ENCODE assay signal across 10 cellular contexts in the genomic region with DNA sequence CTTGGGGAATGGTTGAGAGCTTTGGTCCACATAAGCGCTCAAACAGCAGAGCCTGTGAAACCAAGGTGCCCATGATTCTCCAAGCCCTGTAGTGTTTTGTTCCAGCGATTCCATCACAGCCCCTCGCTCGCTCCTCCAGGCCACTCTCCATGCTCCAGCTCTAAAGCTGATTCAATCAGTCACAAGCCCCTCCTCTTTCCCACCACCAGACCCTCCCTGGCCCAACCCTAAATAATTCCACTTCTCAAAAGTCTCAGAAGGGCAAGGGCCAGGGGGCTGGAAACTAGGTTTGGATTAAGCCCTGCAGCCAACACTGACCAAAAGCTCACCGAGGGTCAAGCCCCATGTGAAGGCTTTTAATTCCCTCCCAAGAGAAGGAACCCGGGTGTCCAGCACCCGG. TPM values are rescaled to one million over a fixed set of nuclear protein-coding genes. Genes with fewer than 3 reads are reported as not detected.
DNase-seq lines count a peak whose midpoint lies in the region; ATAC-seq, FAIRE-seq and TF ChIP-seq lines count a peak whose summit lies in the region.
"Had no signal": no experiment of that assay in that cellular context is flagged by ENCODE, and none has a peak within 500 bp of the region (broad histone marks: within the 10 kb centered on the region; RNA-seq: fewer than 3 reads in every experiment).

No MANE protein-coding gene starts in this region.

- peak overlapping the region; percentile 80 to 95 (median 87) for H3K27ac Mint-ChIP-seq in CD14-positive monocyte
- peak overlapping the region in 5 of 6 donors; percentile 80 to 96 (median 91) for H3K27ac Mint-ChIP-seq in naive B cell

- H3K9me3 ChIP-seq in HUES6 (ENCODE audit: control insufficient read depth, insufficient read depth, low read depth, low read length), result no peaks in the 10 kb centered on the region

- H3K36me3 ChIP-seq in HUES6 (ENCODE audit: control insufficient read depth, insufficient read depth, low read length), result peaks cover 35% of the 10 kb centered on the region
- H3K36me3 ChIP-seq in bronchial epithelial cell (ENCODE audit: control insufficient read depth, insufficient read depth, low read length), result peaks cover 14% of the 10 kb centered on the region

- FAIRE-seq in bronchial epithelial cell (lab: Jason Lieb, UNC), result no peak
- FAIRE-seq: colon, H54 had no signal

- intact Hi-C loops in CD14-positive monocyte (cut with micrococcal nuclease), result loop anchor here in 1 of 2 donors (1.0 to 5.0 kb wide), 2 partner anchors 17 to 103 kb away; partner anchors contain the start of genes BLOC1S3 and TRAPPC6A

- DNase-seq in CD14-positive monocyte (ENCODE audit: low spot score), result no peak
- no peak for DNase-seq in bronchial epithelial cell (ENCODE audit: low read depth)
- DNase-seq in naive B cell, result no peak
- DNase-seq in SHP77 (lab: John Stamatoyannopoulos, UW), result no peak
- no peak for DNase-seq in anterior cingulate cortex (lab: John Stamatoyannopoulos, UW)

- H3K36me3 Mint-ChIP-seq in CD14-positive monocyte (peaks cover 24 to 38% of the 10 kb centered on the region in 2 donors), naive B cell (no peaks in the 10 kb centered on the region)

- H3K27ac ChIP-seq in HUES6 (ENCODE audit: low read depth, low read length), result no peak overlapping the region

- no peak for ATAC-seq in naive B cell (ENCODE audit: low read depth in 2 of 2)
- no peak for ATAC-seq in GM19463 (IDR thresholded peaks at IDR 0.05; ENCODE audit: unreplicated experiment)
- ATAC-seq in SK-N-SH treated with all-trans-retinoic acid at 6 μM for 48 hours, result no peak

- no peaks in the 10 kb centered on the region for H3K9me3 Mint-ChIP-seq in CD14-positive monocyte
- H3K9me3 Mint-ChIP-seq in naive B cell, result no peaks in the 10 kb centered on the region

- TF ChIP-seq CTCF in CD14-positive monocyte (IDR thresholded peaks at IDR 0.05), result no peak
- no peak for TF ChIP-seq CTCF in bronchial epithelial cell (IDR thresholded peaks at IDR 0.05; ENCODE audit: insufficient read depth, low read length, severe bottlenecking)

- H3K4me3 Mint-ChIP-seq in CD14-positive monocyte (peak overlapping the region; percentile 66 to 77), naive B cell (peak overlapping the region; percentile 89 to 98 (median 95))

- H3K9ac ChIP-seq in HUES6 (ENCODE audit: low read length), result peak overlapping the region; percentile 56

- H3K4me1 Mint-ChIP-seq in CD14-positive monocyte (peaks cover 39% of the 10 kb centered on the region), naive B cell (peaks cover 31 to 56% (median 42%) of the 10 kb centered on the region in 3 donors)

- H3K27me3 Mint-ChIP-seq in CD14-positive monocyte (ENCODE audit: low read depth in 3 of 3) (no peaks in the 10 kb centered on the region), naive B cell (no peaks in the 10 kb centered on the region)

- peaks cover 28% of the 10 kb centered on the region for H3K4me1 ChIP-seq in HUES6 (ENCODE audit: control insufficient read depth, insufficient read depth, low read length)

- H3K4me3 ChIP-seq in HUES6 (ENCODE audit: low read depth, low read length), result peak overlapping the region; percentile 78
- H3K4me3 ChIP-seq in bronchial epithelial cell (ENCODE audit: low read depth, low read length), result peak overlapping the region; percentile 84

- H3K27me3 ChIP-seq in HUES6 (ENCODE audit: control insufficient read depth, insufficient read depth, low read length) (no peaks in the 10 kb centered on the region), bronchial epithelial cell (ENCODE audit: control insufficient read depth, insufficient read depth, low read length) (no peaks in the 10 kb centered on the region)

TF ChIP-seq in SK-N-SH treated with all-trans-retinoic acid at 6 μM for 48 hours, 23 proteins besides CTCF, POLR2A, EP300 and RAD21:
- TF ChIP-seq ZNF70 (CRISPR knock-in tag; IDR thresholded peaks at IDR 0.05) (no peak), PPARA (CRISPR knock-in tag; IDR thresholded peaks at IDR 0.05; ENCODE audit: borderline replicate concordance) (no peak), ZFP30 (CRISPR knock-in tag; IDR thresholded peaks at IDR 0.05) (no peak), BACH2 (CRISPR knock-in tag; IDR thresholded peaks at IDR 0.05; ENCODE audit: borderline replicate concordance) (no peak)
- TF ChIP-seq, protein P1, sequence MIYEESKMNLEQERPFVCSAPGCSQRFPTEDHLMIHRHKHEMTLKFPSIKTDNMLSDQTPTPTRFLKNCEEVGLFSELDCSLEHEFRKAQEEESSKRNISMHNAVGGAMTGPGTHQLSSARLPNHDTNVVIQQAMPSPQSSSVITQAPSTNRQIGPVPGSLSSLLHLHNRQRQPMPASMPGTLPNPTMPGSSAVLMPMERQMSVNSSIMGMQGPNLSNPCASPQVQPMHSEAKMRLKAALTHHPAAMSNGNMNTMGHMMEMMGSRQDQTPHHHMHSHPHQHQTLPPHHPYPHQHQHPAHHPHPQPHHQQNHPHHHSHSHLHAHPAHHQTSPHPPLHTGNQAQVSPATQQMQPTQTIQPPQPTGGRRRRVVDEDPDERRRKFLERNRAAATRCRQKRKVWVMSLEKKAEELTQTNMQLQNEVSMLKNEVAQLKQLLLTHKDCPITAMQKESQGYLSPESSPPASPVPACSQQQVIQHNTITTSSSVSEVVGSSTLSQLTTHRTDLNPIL (CRISPR knock-in tag; IDR thresholded peaks at IDR 0.05; ENCODE audit: low read depth), result no peak

RNA-seq across cellular contexts. Expression of gene ZNF296, which starts 1.5 kb away (rescaled TPM):
- polyA plus RNA-seq in CD14-positive monocyte (1 to 10 TPM; 3.8 to 6.5 TPM), naive B cell (ENCODE audit: low read depth in 6 of 6) (10 to 100 TPM in 5 of 6 donors, 1 to 10 TPM in 1; 7.2 to 35.9 (median 13.7) TPM)
- total RNA-seq in bronchial epithelial cell, result under 0.01 and 0.51 TPM in 2 replicates

RNA-seq across cellular contexts. Expression of gene GEMIN7, which starts 4.3 kb away (rescaled TPM):
- 10 to 100 TPM; 67.6 to 83.4 TPM for polyA plus RNA-seq in CD14-positive monocyte
- total RNA-seq in bronchial epithelial cell, result 21.3 and 23.2 TPM in 2 replicates
- 100 to 1,000 TPM in 4 of 6 donors, 10 to 100 TPM in 2; 86.8 to 138 (median 102) TPM for polyA plus RNA-seq in naive B cell (ENCODE audit: low read depth in 6 of 6)

RNA-seq across cellular contexts. Expression of gene PPP1R37, which starts 18.2 kb away (rescaled TPM):
- polyA plus RNA-seq in CD14-positive monocyte (under 1 TPM; 0.10 to 0.22 TPM), naive B cell (ENCODE audit: low read depth in 6 of 6) (1 to 10 TPM in 1 of 6 donors, under 1 TPM in 4, not detected in 1; 0.20 to 1.4 (median 0.32) TPM)
- 19.2 and 19.5 TPM in 2 replicates for total RNA-seq in bronchial epithelial cell

RNA-seq across cellular contexts. Expression of gene CLASRP, which starts 35.9 kb away (rescaled TPM):
- polyA plus RNA-seq in CD14-positive monocyte (1 to 10 TPM; 2.2 to 4.1 TPM), naive B cell (ENCODE audit: low read depth in 6 of 6) (10 to 100 TPM in 2 of 6 donors, 1 to 10 TPM in 4; 6.5 to 30.2 (median 9.7) TPM)
- 12.5 and 19.2 TPM in 2 replicates for total RNA-seq in bronchial epithelial cell
